Comparison of ENCODE assay signal across 39 cellular contexts in genomic region chrX:124986284-124986683, GRCh38. TPM values are rescaled to one million over a fixed set of nuclear protein-coding genes. Genes with fewer than 3 reads are reported as not detected.
"Had no signal": no experiment of that assay in that cellular context is flagged by ENCODE, and none has a peak within 500 bp of the region (broad histone marks: within the 10 kb centered on the region; RNA-seq: fewer than 3 reads in every experiment).

No MANE protein-coding gene starts in this region.

- H3K27me3 Mint-ChIP-seq: activated naive CD4-positive, alpha-beta T cell treated with anti-CD3 and anti-CD28 coated beads, Interleukin-2, amount 10 ng/mL, durations not matched to agents 7 days and 5 days; activated naive CD4-positive, alpha-beta T cell treated with anti-CD3 and anti-CD28 coated beads, Interleukin-2, amount 50 U/mL, for 24 hours; activated naive CD8-positive, alpha-beta T cell; activated naive CD8-positive, alpha-beta T cell treated with anti-CD3 and anti-CD28 coated beads for 36 hours; activated naive CD8-positive, alpha-beta T cell treated with anti-CD3 and anti-CD28 coated beads, Interleukin-2, amount 10 ng/mL, durations not matched to agents 7 days and 5 days; activated naive CD8-positive, alpha-beta T cell treated with anti-CD3 and anti-CD28 coated beads, Interleukin-2, amount 50 U/mL, for 24 hours; activated T-helper 17 cell treated with anti-CD3 and anti-CD28 coated beads, Interleukin-2, amount 50 U/mL, for 72 hours; brain; central memory CD8-positive, alpha-beta T cell had no signal

- H3K27me3 ChIP-seq: ascending aorta, body of pancreas, brain microvascular endothelial cell, cardiac muscle cell had no signal

- H3K27ac ChIP-seq: adrenal gland, ascending aorta, body of pancreas, brain microvascular endothelial cell, breast epithelium, cardiac muscle cell had no signal

- DNase-seq: activated effector memory CD4-positive, alpha-beta T cell treated with anti-CD3 and anti-CD28 coated beads, Interleukin-2, amount 50 U/mL, for 16 hours; activated effector memory CD4-positive, alpha-beta T cell treated with Interleukin-2 at 50 U/mL for 16 hours; activated gamma-delta T cell; activated gamma-delta T cell treated with Interleukin-2 at 50 U/mL for 16 hours; activated naive CD4-positive, alpha-beta T cell; activated naive CD4-positive, alpha-beta T cell treated with anti-CD3 and anti-CD28 coated beads for 36 hours; activated naive CD4-positive, alpha-beta T cell treated with anti-CD3 and anti-CD28 coated beads, Interleukin-2, amount 10 ng/mL, durations not matched to agents 7 days and 5 days; activated naive CD4-positive, alpha-beta T cell treated with anti-CD3 and anti-CD28 coated beads, Interleukin-2, amount 50 U/mL, for 16 hours; activated naive CD4-positive, alpha-beta T cell treated with Interleukin-2 at 50 U/mL for 16 hours; activated naive CD8-positive, alpha-beta T cell treated with anti-CD3 and anti-CD28 coated beads for 36 hours; activated naive CD8-positive, alpha-beta T cell treated with anti-CD3 and anti-CD28 coated beads, Interleukin-2, amount 10 ng/mL, durations not matched to agents 7 days and 5 days; activated naive CD8-positive, alpha-beta T cell treated with anti-CD3 and anti-CD28 coated beads, Interleukin-2, amount 50 U/mL, for 24 hours; activated T-cell treated with anti-CD3 and anti-CD28 coated beads, Interleukin-2, amount 50 U/mL, for 24 hours; activated T-cell treated with anti-CD3 and anti-CD28 coated beads, Interleukin-2, amount 50 U/mL, for 4 hours; activated T-cell treated with anti-CD3 and anti-CD28 coated beads, Interleukin-2, amount 50 U/mL, for 48 hours; activated T-cell treated with anti-CD3 and anti-CD28 coated beads, Interleukin-2, amount 50 U/mL, for 72 hours; adrenal gland; amniotic stem cell; amygdala; anterior cingulate cortex; aorta; body of pancreas; brain microvascular endothelial cell; caudate nucleus; central memory CD4-positive, alpha-beta T cell; cerebellar nuclear complex had no signal

- H3K4me3 Mint-ChIP-seq: activated naive CD4-positive, alpha-beta T cell treated with anti-CD3 and anti-CD28 coated beads for 36 hours; activated naive CD4-positive, alpha-beta T cell treated with anti-CD3 and anti-CD28 coated beads, Interleukin-2, amount 10 ng/mL, durations not matched to agents 7 days and 5 days; activated naive CD4-positive, alpha-beta T cell treated with anti-CD3 and anti-CD28 coated beads, Interleukin-2, amount 50 U/mL, for 24 hours; activated naive CD8-positive, alpha-beta T cell; activated naive CD8-positive, alpha-beta T cell treated with anti-CD3 and anti-CD28 coated beads for 36 hours; activated naive CD8-positive, alpha-beta T cell treated with anti-CD3 and anti-CD28 coated beads, Interleukin-2, amount 10 ng/mL, durations not matched to agents 7 days and 5 days; activated naive CD8-positive, alpha-beta T cell treated with anti-CD3 and anti-CD28 coated beads, Interleukin-2, amount 50 U/mL, for 24 hours; activated T-cell treated with anti-CD3 and anti-CD28 coated beads, Interleukin-2, amount 50 U/mL, for 24 hours; activated T-cell treated with anti-CD3 and anti-CD28 coated beads, Interleukin-2, amount 50 U/mL, for 4 hours; activated T-cell treated with anti-CD3 and anti-CD28 coated beads, Interleukin-2, amount 50 U/mL, for 72 hours; activated T-helper 1 cell treated with anti-CD3 and anti-CD28 coated beads, Interleukin-12 subunit alpha, Interleukin-12 subunit beta, Interleukin-2, Interleukin-4 antibody, amounts not matched to agents 30 ng/mL and 10 ng/mL and 1 ng/mL, durations not matched to agents 14 hours and 24 hours and 36 hours; activated T-helper 17 cell treated with anti-CD3 and anti-CD28 coated beads, Interleukin-2, amount 50 U/mL, for 72 hours; brain; central memory CD8-positive, alpha-beta T cell had no signal

- H3K4me1 Mint-ChIP-seq: activated naive CD4-positive, alpha-beta T cell treated with anti-CD3 and anti-CD28 coated beads, Interleukin-2, amount 10 ng/mL, durations not matched to agents 7 days and 5 days; activated naive CD4-positive, alpha-beta T cell treated with anti-CD3 and anti-CD28 coated beads, Interleukin-2, amount 50 U/mL, for 24 hours; activated naive CD8-positive, alpha-beta T cell treated with anti-CD3 and anti-CD28 coated beads for 36 hours; activated naive CD8-positive, alpha-beta T cell treated with anti-CD3 and anti-CD28 coated beads, Interleukin-2, amount 10 ng/mL, durations not matched to agents 7 days and 5 days; activated naive CD8-positive, alpha-beta T cell treated with anti-CD3 and anti-CD28 coated beads, Interleukin-2, amount 50 U/mL, for 24 hours; activated T-helper 17 cell treated with anti-CD3 and anti-CD28 coated beads, Interleukin-2, amount 50 U/mL, for 72 hours; brain; central memory CD8-positive, alpha-beta T cell had no signal

- H3K27ac Mint-ChIP-seq: activated naive CD4-positive, alpha-beta T cell treated with anti-CD3 and anti-CD28 coated beads for 36 hours; activated naive CD4-positive, alpha-beta T cell treated with anti-CD3 and anti-CD28 coated beads, Interleukin-2, amount 10 ng/mL, durations not matched to agents 7 days and 5 days; activated naive CD4-positive, alpha-beta T cell treated with anti-CD3 and anti-CD28 coated beads, Interleukin-2, amount 50 U/mL, for 24 hours; activated naive CD4-positive, alpha-beta T cell treated with anti-CD3 and anti-CD28 coated beads, Interleukin-2, amount 50 U/mL, for 72 hours; activated naive CD8-positive, alpha-beta T cell; activated naive CD8-positive, alpha-beta T cell treated with anti-CD3 and anti-CD28 coated beads for 36 hours; activated naive CD8-positive, alpha-beta T cell treated with anti-CD3 and anti-CD28 coated beads, Interleukin-2, amount 10 ng/mL, durations not matched to agents 7 days and 5 days; activated naive CD8-positive, alpha-beta T cell treated with anti-CD3 and anti-CD28 coated beads, Interleukin-2, amount 50 U/mL, for 24 hours; activated T-cell treated with anti-CD3 and anti-CD28 coated beads, Interleukin-2, amount 50 U/mL, for 24 hours; activated T-cell treated with anti-CD3 and anti-CD28 coated beads, Interleukin-2, amount 50 U/mL, for 72 hours; activated T-helper 1 cell treated with anti-CD3 and anti-CD28 coated beads, Interleukin-12 subunit alpha, Interleukin-12 subunit beta, Interleukin-2, Interleukin-4 antibody, amounts not matched to agents 30 ng/mL and 10 ng/mL and 1 ng/mL, durations not matched to agents 14 hours and 24 hours and 36 hours; activated T-helper 17 cell treated with anti-CD3 and anti-CD28 coated beads, Interleukin-2, amount 50 U/mL, for 72 hours; activated T-helper 2 cell treated with anti-CD3 and anti-CD28 coated beads, Interferon-gamma antibody, Interleukin-2, Interleukin-4, amounts not matched to agents 10 μg/mL and 5 μg/mL and 100 μg/mL, durations not matched to agents 14 hours and 24 hours and 36 hours; brain had no signal

- FAIRE-seq: bronchial epithelial cell had no signal

- H3K36me3 Mint-ChIP-seq: activated naive CD4-positive, alpha-beta T cell treated with anti-CD3 and anti-CD28 coated beads, Interleukin-2, amount 10 ng/mL, durations not matched to agents 7 days and 5 days; activated naive CD4-positive, alpha-beta T cell treated with anti-CD3 and anti-CD28 coated beads, Interleukin-2, amount 50 U/mL, for 24 hours; activated naive CD4-positive, alpha-beta T cell treated with anti-CD3 and anti-CD28 coated beads, Interleukin-2, amount 50 U/mL, for 72 hours; activated naive CD8-positive, alpha-beta T cell; activated naive CD8-positive, alpha-beta T cell treated with anti-CD3 and anti-CD28 coated beads for 36 hours; activated naive CD8-positive, alpha-beta T cell treated with anti-CD3 and anti-CD28 coated beads, Interleukin-2, amount 10 ng/mL, durations not matched to agents 7 days and 5 days; brain had no signal

- H3K36me3 ChIP-seq: adrenal gland, ascending aorta, brain microvascular endothelial cell, breast epithelium, cardiac muscle cell had no signal

- H3K9me3 ChIP-seq: adrenal gland, ascending aorta, body of pancreas, breast epithelium had no signal

- H3K4me1 ChIP-seq: adrenal gland, ascending aorta, body of pancreas, breast epithelium had no signal

- ATAC-seq: activated naive CD4-positive, alpha-beta T cell treated with anti-CD3 and anti-CD28 coated beads, Interleukin-2, amount 50 U/mL, for 72 hours; activated naive CD8-positive, alpha-beta T cell treated with anti-CD3 and anti-CD28 coated beads, Interleukin-2, amount 50 U/mL, for 24 hours; activated T-cell treated with anti-CD3 and anti-CD28 coated beads, Interleukin-2, amount 50 U/mL, for 4 hours; activated T-cell treated with anti-CD3 and anti-CD28 coated beads, Interleukin-2, amount 50 U/mL, for 72 hours; activated T-helper 17 cell treated with anti-CD3 and anti-CD28 coated beads, Interleukin-2, amount 50 U/mL, for 72 hours; body of pancreas had no signal

- H3K9me3 Mint-ChIP-seq: activated naive CD4-positive, alpha-beta T cell treated with anti-CD3 and anti-CD28 coated beads for 36 hours; activated naive CD4-positive, alpha-beta T cell treated with anti-CD3 and anti-CD28 coated beads, Interleukin-2, amount 10 ng/mL, durations not matched to agents 7 days and 5 days; activated naive CD4-positive, alpha-beta T cell treated with anti-CD3 and anti-CD28 coated beads, Interleukin-2, amount 50 U/mL, for 24 hours; activated naive CD4-positive, alpha-beta T cell treated with anti-CD3 and anti-CD28 coated beads, Interleukin-2, amount 50 U/mL, for 72 hours; activated naive CD8-positive, alpha-beta T cell treated with anti-CD3 and anti-CD28 coated beads for 36 hours; activated naive CD8-positive, alpha-beta T cell treated with anti-CD3 and anti-CD28 coated beads, Interleukin-2, amount 10 ng/mL, durations not matched to agents 7 days and 5 days; activated naive CD8-positive, alpha-beta T cell treated with anti-CD3 and anti-CD28 coated beads, Interleukin-2, amount 50 U/mL, for 24 hours; activated T-cell treated with anti-CD3 and anti-CD28 coated beads, Interleukin-2, amount 50 U/mL, for 24 hours; activated T-cell treated with anti-CD3 and anti-CD28 coated beads, Interleukin-2, amount 50 U/mL, for 4 hours; activated T-cell treated with anti-CD3 and anti-CD28 coated beads, Interleukin-2, amount 50 U/mL, for 72 hours; activated T-helper 1 cell treated with anti-CD3 and anti-CD28 coated beads, Interleukin-12 subunit alpha, Interleukin-12 subunit beta, Interleukin-2, Interleukin-4 antibody, amounts not matched to agents 30 ng/mL and 10 ng/mL and 1 ng/mL, durations not matched to agents 14 hours and 24 hours and 36 hours; activated T-helper 17 cell treated with anti-CD3 and anti-CD28 coated beads, Interleukin-2, amount 50 U/mL, for 72 hours; activated T-helper 2 cell treated with anti-CD3 and anti-CD28 coated beads, Interferon-gamma antibody, Interleukin-2, Interleukin-4, amounts not matched to agents 10 μg/mL and 5 μg/mL and 100 μg/mL, durations not matched to agents 14 hours and 24 hours and 36 hours; central memory CD8-positive, alpha-beta T cell had no signal

- H3K4me3 ChIP-seq: adrenal gland, ascending aorta, body of pancreas, breast epithelium, cardiac muscle cell had no signal

RNA-seq across cellular contexts. Expression of gene TENM1, which starts 22.7 kb away (rescaled TPM):
- total RNA-seq: activated T-helper 1 cell treated with anti-CD3 and anti-CD28 coated beads, Interleukin-12 subunit alpha, Interleukin-12 subunit beta, Interleukin-2, Interleukin-4 antibody, amounts not matched to agents 30 ng/mL and 10 ng/mL and 1 ng/mL, durations not matched to agents 14 hours and 24 hours and 36 hours; activated T-helper 2 cell treated with anti-CD3 and anti-CD28 coated beads, Interferon-gamma antibody, Interleukin-2, Interleukin-4, amounts not matched to agents 10 μg/mL and 5 μg/mL and 100 μg/mL, durations not matched to agents 14 hours and 24 hours and 36 hours; chondrocyte had no signal
